13 cellular contexts compared by ENCODE assay signal in the genomic region with DNA sequence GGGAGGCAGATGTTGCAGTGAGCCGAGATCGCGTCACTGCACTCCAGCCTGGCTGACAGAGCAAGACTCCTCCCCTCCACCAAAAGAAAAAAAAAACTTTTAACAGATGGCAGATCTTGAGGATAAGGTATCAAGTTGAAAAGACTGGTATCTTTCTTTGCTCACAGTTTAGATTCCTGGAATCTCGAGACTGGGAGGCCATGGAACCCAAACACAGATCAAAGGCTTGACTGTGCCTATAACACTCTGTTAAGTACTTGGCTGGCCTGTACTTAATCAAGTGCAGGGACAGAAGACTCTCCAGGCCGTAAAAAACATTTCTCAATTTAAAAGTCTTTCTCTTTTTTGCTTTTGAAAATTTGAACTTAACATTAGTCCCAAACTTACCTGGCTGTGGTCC.
DNase-seq lines count a peak whose midpoint lies in the region; ATAC-seq and TF ChIP-seq lines count a peak whose summit lies in the region.
"Had no signal": no experiment of that assay in that cellular context is flagged by ENCODE, and none has a peak within 500 bp of the region (broad histone marks: within the 10 kb centered on the region; RNA-seq: fewer than 3 reads in every experiment).

No MANE protein-coding gene starts in this region.

- no peaks in the 10 kb centered on the region for H3K9me3 ChIP-seq in endodermal cell (ENCODE audit: control insufficient read depth, low read length)
- no peaks in the 10 kb centered on the region for H3K9me3 ChIP-seq in left lung
- H3K9me3 ChIP-seq in body of pancreas = no peaks in the 10 kb centered on the region
- H3K9me3 ChIP-seq in upper lobe of left lung = no peaks in the 10 kb centered on the region
- H3K9me3 ChIP-seq: A549, BE2C had no signal

- H3K36me3 Mint-ChIP-seq in endodermal cell (ENCODE audit: low read depth) = no peaks in the 10 kb centered on the region
- H3K36me3 Mint-ChIP-seq: CD4-positive, alpha-beta memory T cell had no signal

- WGBS in endodermal cell (ENCODE audit: insufficient coverage in 1 of 2, insufficient read length in 1 of 2), 2 experiments = 88 to 91% methylated on average over 2 to 5 of the region's 5 CpGs
- 76 to 80% methylated on average over 5 of the region's 5 CpGs for WGBS in body of pancreas, 2 donors
- WGBS in upper lobe of left lung, 2 donors = 59% methylated on average over 5 of the region's 5 CpGs

- TF ChIP-seq POLR2A in body of pancreas (IDR thresholded peaks at IDR 0.05) (no peak), upper lobe of left lung (IDR thresholded peaks at IDR 0.05) (no peak)

- no peaks in the 10 kb centered on the region for H3K4me1 Mint-ChIP-seq in endodermal cell
- H3K4me1 Mint-ChIP-seq: GM23338 had no signal

- intact Hi-C loops in left lung (cut with DNase I) (no loop called here), body of pancreas (cut with DNase I) (no loop called here), cardiac septum (cut with DNase I) (no loop called here)

- peaks cover 9% of the 10 kb centered on the region for H3K9me3 Mint-ChIP-seq in endodermal cell
- H3K9me3 Mint-ChIP-seq: CD4-positive, alpha-beta memory T cell had no signal

- H3K4me1 ChIP-seq in endodermal cell (ENCODE audit: control insufficient read depth, insufficient read depth, low read length) (no peaks in the 10 kb centered on the region), left lung (no peaks in the 10 kb centered on the region), body of pancreas (no peaks in the 10 kb centered on the region), upper lobe of left lung (no peaks in the 10 kb centered on the region)
- H3K4me1 ChIP-seq: A549, BE2C had no signal

- no peak overlapping the region for H3K27ac ChIP-seq in endodermal cell (ENCODE audit: low read depth, low read length)
- no peak overlapping the region for H3K27ac ChIP-seq in left lung
- H3K27ac ChIP-seq in body of pancreas = no peak overlapping the region
- H3K27ac ChIP-seq in upper lobe of left lung = no peak overlapping the region
- H3K27ac ChIP-seq: A549, C4-2B had no signal

- H3K27ac Mint-ChIP-seq in endodermal cell = no peak overlapping the region
- H3K27ac Mint-ChIP-seq: CD4-positive, alpha-beta memory T cell; GM23338 had no signal

- no peaks in the 10 kb centered on the region for H3K36me3 ChIP-seq in endodermal cell (ENCODE audit: control insufficient read depth, insufficient read depth, low read length)
- H3K36me3 ChIP-seq in left lung = no peaks in the 10 kb centered on the region
- no peaks in the 10 kb centered on the region for H3K36me3 ChIP-seq in body of pancreas (replicated peaks in 1 of 2; ENCODE audit: insufficient read depth in 1 of 2, low read depth in 2 of 2)
- no peaks in the 10 kb centered on the region for H3K36me3 ChIP-seq in upper lobe of left lung
- H3K36me3 ChIP-seq: BE2C had no signal

- DNase-seq in NCI-H2171 (lab: John Stamatoyannopoulos, UW) (peak; percentile 40), endodermal cell (peak; percentile 6), left lung (no peak), middle frontal gyrus (ENCODE audit: extremely low spot score, low spot score) (no peak), body of pancreas (no peak), cardiac septum (ENCODE audit: low spot score) (no peak), upper lobe of left lung (no peak)
- DNase-seq: BE2C; CD4-positive, alpha-beta memory T cell; H7 had no signal

- no peak overlapping the region for H3K4me3 Mint-ChIP-seq in endodermal cell
- H3K4me3 Mint-ChIP-seq: CD4-positive, alpha-beta memory T cell; GM23338 had no signal

- TF ChIP-seq CTCF in endodermal cell (conservative IDR thresholded peaks at IDR 0.05) = no peak
- TF ChIP-seq CTCF in left lung (IDR thresholded peaks at IDR 0.05) = no peak
- no peak for TF ChIP-seq CTCF in body of pancreas (IDR thresholded peaks at IDR 0.05)
- TF ChIP-seq CTCF in upper lobe of left lung (IDR thresholded peaks at IDR 0.05) = no peak

- H3K9ac ChIP-seq in endodermal cell (ENCODE audit: extremely low read depth, low read length, poor library complexity, severe bottlenecking) = no peak overlapping the region

- no peak overlapping the region for H3K4me3 ChIP-seq in endodermal cell (ENCODE audit: low read length)
- H3K4me3 ChIP-seq in left lung = no peak overlapping the region
- no peak overlapping the region for H3K4me3 ChIP-seq in body of pancreas
- H3K4me3 ChIP-seq in upper lobe of left lung = no peak overlapping the region
- H3K4me3 ChIP-seq: A549, GM23338 had no signal

- no peaks in the 10 kb centered on the region for H3K27me3 ChIP-seq in endodermal cell (ENCODE audit: control insufficient read depth, insufficient read depth, low read length, poor library complexity, severe bottlenecking)
- H3K27me3 ChIP-seq in left lung = no peaks in the 10 kb centered on the region
- no peaks in the 10 kb centered on the region for H3K27me3 ChIP-seq in body of pancreas
- H3K27me3 ChIP-seq in upper lobe of left lung = no peaks in the 10 kb centered on the region
- H3K27me3 ChIP-seq: BE2C had no signal

- TF ChIP-seq EP300 in upper lobe of left lung (IDR thresholded peaks at IDR 0.05) = no peak

- no peaks in the 10 kb centered on the region for H3K27me3 Mint-ChIP-seq in endodermal cell (ENCODE audit: insufficient read depth)

- ATAC-seq in left lung (peak; percentile 56), body of pancreas (no peak), upper lobe of left lung (ENCODE audit: low FRiP score in 2 of 2) (no peak)
- ATAC-seq: A549, GM23338 had no signal

Comparison
In these comparisons a context has a peak if more than half of its experiments do, and no peak if none do; other contexts are left out.
1. DNase-seq: peak in NCI-H2171 (single experiment) and endodermal cell (single experiment); none in left lung (0 of 2), middle frontal gyrus (single experiment), body of pancreas (0 of 4), cardiac septum (single experiment) and upper lobe of left lung (0 of 2).